1 cellular context compared by ENCODE assay signal in genomic region chr6:21263531-21264287, GRCh38.
A peak's percentile ranks its signal among the peaks of the same experiment; 100 is the strongest.
TF ChIP-seq lines count a peak whose summit lies in the region.

No MANE protein-coding gene starts in this region.

TF ChIP-seq in K562, 482 proteins besides CTCF, POLR2A, EP300 and RAD21 (continued from another document and continues in another):
- no peak for TF ChIP-seq CHD4 (IDR thresholded peaks at IDR 0.05; ENCODE audit: insufficient read depth, insufficient replicate concordance, low read depth, low read length, poor library complexity, severe bottlenecking)
- TF ChIP-seq, protein P1, sequence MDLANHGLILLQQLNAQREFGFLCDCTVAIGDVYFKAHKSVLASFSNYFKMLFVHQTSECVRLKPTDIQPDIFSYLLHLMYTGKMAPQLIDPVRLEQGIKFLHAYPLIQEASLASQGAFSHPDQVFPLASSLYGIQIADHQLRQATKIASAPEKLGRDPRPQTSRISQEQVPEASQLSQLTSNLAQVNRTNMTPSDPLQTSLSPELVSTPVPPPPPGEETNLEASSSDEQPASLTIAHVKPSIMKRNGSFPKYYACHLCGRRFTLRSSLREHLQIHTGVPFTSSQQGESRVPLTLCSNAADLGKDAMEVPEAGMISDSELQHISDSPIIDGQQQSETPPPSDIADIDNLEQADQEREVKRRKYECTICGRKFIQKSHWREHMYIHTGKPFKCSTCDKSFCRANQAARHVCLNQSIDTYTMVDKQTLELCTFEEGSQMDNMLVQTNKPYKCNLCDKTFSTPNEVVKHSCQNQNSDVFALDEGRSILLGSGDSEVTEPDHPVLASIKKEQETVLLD (IDR thresholded peaks at IDR 0.05): no peak
- TF ChIP-seq DMBX1 (CRISPR knock-in tag; IDR thresholded peaks at IDR 0.05; ENCODE audit: borderline replicate concordance): peak; percentile 95
- TF ChIP-seq MAX (CRISPR knock-in tag; IDR thresholded peaks at IDR 0.05): peak; percentile 43; the same call in 1 of the 2 replicates
- TF ChIP-seq ATF2 (CRISPR knock-in tag; IDR thresholded peaks at IDR 0.05): no peak
- no peak for TF ChIP-seq TFE3 (CRISPR knock-in tag; IDR thresholded peaks at IDR 0.05)
- TF ChIP-seq, protein P2, sequence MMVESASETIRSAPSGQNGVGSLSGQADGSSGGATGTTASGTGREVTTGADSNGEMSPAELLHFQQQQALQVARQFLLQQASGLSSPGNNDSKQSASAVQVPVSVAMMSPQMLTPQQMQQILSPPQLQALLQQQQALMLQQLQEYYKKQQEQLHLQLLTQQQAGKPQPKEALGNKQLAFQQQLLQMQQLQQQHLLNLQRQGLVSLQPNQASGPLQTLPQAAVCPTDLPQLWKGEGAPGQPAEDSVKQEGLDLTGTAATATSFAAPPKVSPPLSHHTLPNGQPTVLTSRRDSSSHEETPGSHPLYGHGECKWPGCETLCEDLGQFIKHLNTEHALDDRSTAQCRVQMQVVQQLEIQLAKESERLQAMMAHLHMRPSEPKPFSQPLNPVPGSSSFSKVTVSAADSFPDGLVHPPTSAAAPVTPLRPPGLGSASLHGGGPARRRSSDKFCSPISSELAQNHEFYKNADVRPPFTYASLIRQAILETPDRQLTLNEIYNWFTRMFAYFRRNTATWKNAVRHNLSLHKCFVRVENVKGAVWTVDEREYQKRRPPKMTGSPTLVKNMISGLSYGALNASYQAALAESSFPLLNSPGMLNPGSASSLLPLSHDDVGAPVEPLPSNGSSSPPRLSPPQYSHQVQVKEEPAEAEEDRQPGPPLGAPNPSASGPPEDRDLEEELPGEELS (CRISPR knock-in tag; IDR thresholded peaks at IDR 0.05; ENCODE audit: borderline replicate concordance): no peak
- no peak for TF ChIP-seq NCOA1 (IDR thresholded peaks at IDR 0.05; ENCODE audit: low read depth)
- TF ChIP-seq MTA2 (IDR thresholded peaks at IDR 0.05; ENCODE audit: low read depth): no peak
- TF ChIP-seq PTTG1 (tag; IDR thresholded peaks at IDR 0.05; ENCODE audit: low read depth): peak; percentile 74
- no peak for TF ChIP-seq ESRRA (IDR thresholded peaks at IDR 0.05; ENCODE audit: borderline replicate concordance, low read depth)
- no peak for TF ChIP-seq ZNF165 (CRISPR knock-in tag; IDR thresholded peaks at IDR 0.05; ENCODE audit: borderline replicate concordance)
- no peak for TF ChIP-seq AFF4 (CRISPR knock-in tag; IDR thresholded peaks at IDR 0.05)
- peak; percentile 82; the same call in 1 of the 2 replicates for TF ChIP-seq FOXO4 (CRISPR knock-in tag; IDR thresholded peaks at IDR 0.05)
- no peak for TF ChIP-seq ZNF274 (IDR thresholded peaks at IDR 0.05; ENCODE audit: borderline replicate concordance, low read depth, low read length)
- no peak for TF ChIP-seq ZNF280B (CRISPR knock-in tag; IDR thresholded peaks at IDR 0.05)
- TF ChIP-seq ZKSCAN8 (CRISPR knock-in tag; IDR thresholded peaks at IDR 0.05): no peak
- no peak for TF ChIP-seq ZNF699 (CRISPR knock-in tag; IDR thresholded peaks at IDR 0.05; ENCODE audit: insufficient replicate concordance)
- TF ChIP-seq MYC (IDR thresholded peaks at IDR 0.05; ENCODE audit: low read depth, low read length): peak; percentile 63
- no peak for TF ChIP-seq MYC (CRISPR knock-in tag; IDR thresholded peaks at IDR 0.05; ENCODE audit: borderline replicate concordance, low read depth)
- TF ChIP-seq MTF1 (CRISPR knock-in tag; IDR thresholded peaks at IDR 0.05; ENCODE audit: borderline replicate concordance): no peak
- TF ChIP-seq MXI1 (IDR thresholded peaks at IDR 0.05; ENCODE audit: low read depth, low read length): no peak
- no peak for TF ChIP-seq U2AF2 (optimal IDR thresholded peaks at IDR 0.05; ENCODE audit: low read depth, low read length)
- TF ChIP-seq KLF6 (CRISPR knock-in tag; IDR thresholded peaks at IDR 0.05; ENCODE audit: borderline replicate concordance): peak; percentile 81; the same call in 1 of the 2 replicates
- TF ChIP-seq CEBPG (CRISPR knock-in tag; IDR thresholded peaks at IDR 0.05): peak; percentile 94
- peak; percentile 94 to 98 for TF ChIP-seq CEBPG (tag; conservative IDR thresholded peaks at IDR 0.05 in 1 of 2, IDR thresholded peaks at IDR 0.05 in 1 of 2)
- TF ChIP-seq NCOA6 (IDR thresholded peaks at IDR 0.05): no peak
- TF ChIP-seq, protein P3, sequence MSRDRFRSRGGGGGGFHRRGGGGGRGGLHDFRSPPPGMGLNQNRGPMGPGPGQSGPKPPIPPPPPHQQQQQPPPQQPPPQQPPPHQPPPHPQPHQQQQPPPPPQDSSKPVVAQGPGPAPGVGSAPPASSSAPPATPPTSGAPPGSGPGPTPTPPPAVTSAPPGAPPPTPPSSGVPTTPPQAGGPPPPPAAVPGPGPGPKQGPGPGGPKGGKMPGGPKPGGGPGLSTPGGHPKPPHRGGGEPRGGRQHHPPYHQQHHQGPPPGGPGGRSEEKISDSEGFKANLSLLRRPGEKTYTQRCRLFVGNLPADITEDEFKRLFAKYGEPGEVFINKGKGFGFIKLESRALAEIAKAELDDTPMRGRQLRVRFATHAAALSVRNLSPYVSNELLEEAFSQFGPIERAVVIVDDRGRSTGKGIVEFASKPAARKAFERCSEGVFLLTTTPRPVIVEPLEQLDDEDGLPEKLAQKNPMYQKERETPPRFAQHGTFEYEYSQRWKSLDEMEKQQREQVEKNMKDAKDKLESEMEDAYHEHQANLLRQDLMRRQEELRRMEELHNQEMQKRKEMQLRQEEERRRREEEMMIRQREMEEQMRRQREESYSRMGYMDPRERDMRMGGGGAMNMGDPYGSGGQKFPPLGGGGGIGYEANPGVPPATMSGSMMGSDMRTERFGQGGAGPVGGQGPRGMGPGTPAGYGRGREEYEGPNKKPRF (IDR thresholded peaks at IDR 0.05; ENCODE audit: low read depth, low read length): no peak
- TF ChIP-seq MCM2 (IDR thresholded peaks at IDR 0.05; ENCODE audit: low read depth): no peak
- TF ChIP-seq CREB5 (CRISPR knock-in tag; IDR thresholded peaks at IDR 0.05): no peak
- TF ChIP-seq ZNF239 (CRISPR knock-in tag; IDR thresholded peaks at IDR 0.05): no peak; the same call in 1 of the 2 replicates
- no peak for TF ChIP-seq CEBPZ (IDR thresholded peaks at IDR 0.05; ENCODE audit: borderline replicate concordance, low read depth, low read length)
- 0 out of 2 replicates have a peak, but pooled peaks have one; percentile 51 for TF ChIP-seq MECOM (CRISPR knock-in tag; IDR thresholded peaks at IDR 0.05)
- no peak for TF ChIP-seq XRCC4 (IDR thresholded peaks at IDR 0.05; ENCODE audit: extremely low read depth, insufficient read depth, insufficient read length)
- peak; percentile 90 for TF ChIP-seq NFE2 (IDR thresholded peaks at IDR 0.05; ENCODE audit: low read depth)
- TF ChIP-seq XRCC3 (IDR thresholded peaks at IDR 0.05): no peak
- no peak for TF ChIP-seq ZNF224 (CRISPR knock-in tag; IDR thresholded peaks at IDR 0.05)
